ENCODE assay signal across 1 cellular context in genomic region chr3:146464783-146465182, GRCh38.
TF ChIP-seq lines count a peak whose summit lies in the region.

No MANE protein-coding gene starts in this region.

TF ChIP-seq in A549, 52 proteins besides CTCF, POLR2A, EP300 and RAD21 (continued from another document):
- no peak for TF ChIP-seq PBX3 (IDR thresholded peaks at IDR 0.05)
- no peak for TF ChIP-seq SREBF2 (IDR thresholded peaks at IDR 0.05)
- no peak for TF ChIP-seq ELK1 (IDR thresholded peaks at IDR 0.05; ENCODE audit: low read depth, low read length)
- peak; percentile 85 for TF ChIP-seq FOXS1 (CRISPR knock-in tag; IDR thresholded peaks at IDR 0.05)
- TF ChIP-seq CHD2 (IDR thresholded peaks at IDR 0.05; ENCODE audit: low read length, partially characterized antibody) = no peak
- TF ChIP-seq JUNB (IDR thresholded peaks at IDR 0.05) = no peak
- no peak for TF ChIP-seq EHMT2 (IDR thresholded peaks at IDR 0.05; ENCODE audit: low read depth)
- no peak for TF ChIP-seq HMGXB4 (CRISPR knock-in tag; IDR thresholded peaks at IDR 0.05; ENCODE audit: borderline replicate concordance)
- no peak for TF ChIP-seq CEBPB (IDR thresholded peaks at IDR 0.05)
- no peak for TF ChIP-seq ESRRA (IDR thresholded peaks at IDR 0.05; ENCODE audit: borderline replicate concordance, low read length)
- TF ChIP-seq USF2 (IDR thresholded peaks at IDR 0.05) = no peak
- peak; percentile 69; the same call in 1 of the 2 replicates for TF ChIP-seq FOSB (CRISPR knock-in tag; IDR thresholded peaks at IDR 0.05)
- TF ChIP-seq FOSL2 (IDR thresholded peaks at IDR 0.05) = no peak
- no peak for TF ChIP-seq FOSL2 (CRISPR knock-in tag; IDR thresholded peaks at IDR 0.05)
- no peak for TF ChIP-seq ZFP36 (IDR thresholded peaks at IDR 0.05; ENCODE audit: borderline replicate concordance, partially characterized antibody)
- peak; percentile 73; the same call in 1 of the 2 replicates for TF ChIP-seq ATOH8 (CRISPR knock-in tag; IDR thresholded peaks at IDR 0.05; ENCODE audit: low read depth)
- peak; percentile 88 for TF ChIP-seq EHF (CRISPR knock-in tag; IDR thresholded peaks at IDR 0.05)
- TF ChIP-seq ZNF302 (CRISPR knock-in tag; IDR thresholded peaks at IDR 0.05) = peak; percentile 94
- no peak for TF ChIP-seq MAFK (IDR thresholded peaks at IDR 0.05; ENCODE audit: partially characterized antibody)
- no peak for TF ChIP-seq BCL3 (IDR thresholded peaks at IDR 0.05)
- TF ChIP-seq TP53 (CRISPR knock-in tag; IDR thresholded peaks at IDR 0.05) = no peak
- no peak for TF ChIP-seq KDM1A (IDR thresholded peaks at IDR 0.05; ENCODE audit: low read depth)
- TF ChIP-seq KDM5A (IDR thresholded peaks at IDR 0.05) = no peak
- TF ChIP-seq E2F6 (IDR thresholded peaks at IDR 0.05; ENCODE audit: borderline replicate concordance, low read depth) = no peak
- no peak for TF ChIP-seq RCOR1 (IDR thresholded peaks at IDR 0.05; ENCODE audit: low read depth, low read length)
